Comparison of ENCODE assay signal across 13 cellular contexts in the genomic region with DNA sequence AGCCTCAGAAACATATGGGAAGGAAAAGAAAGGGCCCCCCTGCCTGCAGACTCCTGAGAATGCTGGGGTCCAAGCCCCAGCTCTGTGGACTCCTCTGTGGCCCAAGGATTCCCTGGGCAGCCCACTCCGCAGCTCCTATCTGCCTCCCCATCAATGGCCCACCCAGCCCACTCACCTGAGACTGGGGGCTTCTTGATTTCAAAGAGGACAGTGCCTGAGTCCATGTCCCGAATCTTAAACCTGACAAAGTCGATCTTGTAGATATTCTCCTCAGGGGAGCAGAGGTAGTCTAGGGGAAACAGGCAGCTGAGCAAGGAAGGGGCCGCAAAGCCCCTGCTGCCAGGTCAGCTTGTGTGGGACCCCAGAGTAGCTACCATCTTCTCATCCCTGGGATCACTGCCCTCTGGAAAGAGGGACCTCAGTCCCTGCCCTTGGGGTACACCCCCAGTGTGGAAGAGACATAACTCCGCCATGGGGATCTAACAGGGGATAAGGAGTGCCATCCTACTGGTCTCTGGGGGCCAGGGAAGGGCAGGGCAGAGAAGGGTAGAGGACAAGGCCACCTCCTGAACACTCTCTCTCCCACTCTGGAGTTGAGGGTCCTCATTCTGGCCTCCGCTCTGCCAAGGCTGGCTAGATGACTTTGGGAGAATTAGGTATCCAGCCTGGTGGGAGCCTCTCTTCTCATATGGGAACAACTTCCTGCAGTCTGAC. TPM values are rescaled to one million over a fixed set of nuclear protein-coding genes. Genes with fewer than 3 reads are reported as not detected.
DNase-seq lines count a peak whose midpoint lies in the region; ATAC-seq and TF ChIP-seq lines count a peak whose summit lies in the region.
"Had no signal": no experiment of that assay in that cellular context is flagged by ENCODE, and none has a peak within 500 bp of the region (broad histone marks: within the 10 kb centered on the region; RNA-seq: fewer than 3 reads in every experiment).

No MANE protein-coding gene starts in this region.

- H3K27ac ChIP-seq in A673 (ENCODE audit: low read depth, low read length, poor library complexity, severe bottlenecking), result peak overlapping the region; percentile 56
- H3K27ac ChIP-seq in DOHH2 (ENCODE audit: low read depth, low read length), result no peak overlapping the region

- no TSS peak for BruUV-seq in A673 (replicated peaks; lab: Mats Ljungman, UMichigan)

- H3K4me1 Mint-ChIP-seq in activated T-helper 2 cell treated with anti-CD3 and anti-CD28 coated beads, Interferon-gamma antibody, Interleukin-2, Interleukin-4, amounts not matched to agents 10 μg/mL and 5 μg/mL and 100 μg/mL, durations not matched to agents 14 hours and 24 hours and 36 hours (ENCODE audit: low read depth), result peaks cover 43% of the 10 kb centered on the region
- H3K4me1 Mint-ChIP-seq in naive B cell, result peaks cover 65 to 81% (median 68%) of the 10 kb centered on the region in 3 donors

- H3K27me3 Mint-ChIP-seq in activated T-helper 2 cell treated with anti-CD3 and anti-CD28 coated beads, Interferon-gamma antibody, Interleukin-2, Interleukin-4, amounts not matched to agents 10 μg/mL and 5 μg/mL and 100 μg/mL, durations not matched to agents 14 hours and 24 hours and 36 hours (ENCODE audit: low read depth), result no peaks in the 10 kb centered on the region
- no peaks in the 10 kb centered on the region for H3K27me3 Mint-ChIP-seq in naive B cell

- no peak for ATAC-seq in naive B cell (ENCODE audit: low read depth in 2 of 2)
- ATAC-seq in left lobe of liver, result no peak

- peak overlapping the region; percentile 100 for H3K4me2 ChIP-seq in DOHH2 (ENCODE audit: low read length)

- H3K4me3 ChIP-seq in A673 (ENCODE audit: low read depth, low read length, poor library complexity, severe bottlenecking) (no peak overlapping the region), DOHH2 (ENCODE audit: low read length) (peak overlapping the region; percentile 86), foreskin fibroblast (ENCODE audit: low read depth in 1 of 2, low read length in 2 of 2) (no peak overlapping the region)

- no peak for DNase-seq in A673 (ENCODE audit: low spot score)
- no peak for DNase-seq in activated T-helper 2 cell treated with anti-CD3 and anti-CD28 coated beads, Interferon-gamma antibody, Interleukin-2, Interleukin-4, amounts not matched to agents 10 μg/mL and 5 μg/mL and 100 μg/mL, durations not matched to agents 14 hours and 24 hours and 36 hours (ENCODE audit: low spot score)
- no peak for DNase-seq in naive B cell
- no peak for DNase-seq in foreskin fibroblast
- DNase-seq in foreskin melanocyte, result no peak
- no peak for DNase-seq in NCI-H1417 treated with DMSO at 0.1 percent for 48 hours (lab: John Stamatoyannopoulos, UW)
- DNase-seq in left lobe of liver (ENCODE audit: low spot score), result no peak
- DNase-seq: GF-D8, GOT3 had no signal

- TF ChIP-seq CTCF in A673 (conservative IDR thresholded peaks at IDR 0.05; ENCODE audit: low read depth, low read length) (0 out of 2 replicates have a peak, but pooled peaks have one; percentile 8), DOHH2 (IDR thresholded peaks at IDR 0.05; ENCODE audit: low read depth, low read length, poor library complexity, severe bottlenecking) (peak; percentile 66), foreskin fibroblast (IDR thresholded peaks at IDR 0.05; ENCODE audit: low read depth, low read length) (no peak)

- peaks cover 12% of the 10 kb centered on the region for H3K36me3 Mint-ChIP-seq in activated T-helper 2 cell treated with anti-CD3 and anti-CD28 coated beads, Interferon-gamma antibody, Interleukin-2, Interleukin-4, amounts not matched to agents 10 μg/mL and 5 μg/mL and 100 μg/mL, durations not matched to agents 14 hours and 24 hours and 36 hours (ENCODE audit: low read depth)
- peaks cover 5 to 14% of the 10 kb centered on the region in 2 donors for H3K36me3 Mint-ChIP-seq in naive B cell

- H3K36me3 ChIP-seq in A673 (ENCODE audit: insufficient read depth, low read length, poor library complexity, severe bottlenecking) (peaks cover 12% of the 10 kb centered on the region), DOHH2 (ENCODE audit: control insufficient read depth, low read length) (peaks cover 13% of the 10 kb centered on the region)

- CTCF ChIA-PET in A673 (lab: Charles Lee), result no interaction called here

- H3K27me3 ChIP-seq in A673 (replicated peaks; ENCODE audit: insufficient read depth, low read depth, low read length, poor library complexity) (no peaks in the 10 kb centered on the region), DOHH2 (ENCODE audit: control insufficient read depth, low read length) (no peaks in the 10 kb centered on the region)

- peak overlapping the region; percentile 27 for H3K4me3 Mint-ChIP-seq in activated T-helper 2 cell treated with anti-CD3 and anti-CD28 coated beads, Interferon-gamma antibody, Interleukin-2, Interleukin-4, amounts not matched to agents 10 μg/mL and 5 μg/mL and 100 μg/mL, durations not matched to agents 14 hours and 24 hours and 36 hours (ENCODE audit: low read depth)
- H3K4me3 Mint-ChIP-seq in naive B cell, result peak overlapping the region; percentile 58 to 100 (median 85)

- H3K9me2 ChIP-seq in DOHH2 (replicated peaks; ENCODE audit: control insufficient read depth, low read length), result no peaks in the 10 kb centered on the region

- H4K20me1 ChIP-seq in DOHH2 (ENCODE audit: control insufficient read depth, insufficient read depth, low read depth, low read length), result no peaks in the 10 kb centered on the region

- H3K9me3 Mint-ChIP-seq in activated T-helper 2 cell treated with anti-CD3 and anti-CD28 coated beads, Interferon-gamma antibody, Interleukin-2, Interleukin-4, amounts not matched to agents 10 μg/mL and 5 μg/mL and 100 μg/mL, durations not matched to agents 14 hours and 24 hours and 36 hours, result no peaks in the 10 kb centered on the region
- no peaks in the 10 kb centered on the region for H3K9me3 Mint-ChIP-seq in naive B cell

- peak overlapping the region; percentile 80 for H3K27ac Mint-ChIP-seq in activated T-helper 2 cell treated with anti-CD3 and anti-CD28 coated beads, Interferon-gamma antibody, Interleukin-2, Interleukin-4, amounts not matched to agents 10 μg/mL and 5 μg/mL and 100 μg/mL, durations not matched to agents 14 hours and 24 hours and 36 hours
- peak overlapping the region; percentile 95 to 100 (median 98) for H3K27ac Mint-ChIP-seq in naive B cell

- H3K9me3 ChIP-seq in A673 (ENCODE audit: low read depth, low read length, poor library complexity, severe bottlenecking), result no peaks in the 10 kb centered on the region
- H3K9me3 ChIP-seq in DOHH2 (ENCODE audit: control insufficient read depth, insufficient read depth, low read length), result no peaks in the 10 kb centered on the region

- intact Hi-C loops in A673 (cut with micrococcal nuclease; ENCODE audit: unreplicated experiment), result no loop called here
- intact Hi-C loops in activated T-helper 2 cell treated with anti-CD3 and anti-CD28 coated beads, Interferon-gamma antibody, Interleukin-2, Interleukin-4, amounts not matched to agents 10 μg/mL and 5 μg/mL and 100 μg/mL, durations not matched to agents 14 hours and 24 hours and 36 hours (cut with micrococcal nuclease), result loop anchor here (10.0 kb wide), 1 partner anchor 134 kb away; no protein-coding TSS in a partner anchor

- H3F3A ChIP-seq in DOHH2 (ENCODE audit: control insufficient read depth, insufficient read depth), result 0 out of 2 replicates have a peak, but pooled peaks cover 5% of the 10 kb centered on the region

- peaks cover 29% of the 10 kb centered on the region for H3K4me1 ChIP-seq in A673 (ENCODE audit: insufficient read depth, low read length, poor library complexity, severe bottlenecking)
- peaks cover 59% of the 10 kb centered on the region for H3K4me1 ChIP-seq in DOHH2 (ENCODE audit: control insufficient read depth, low read length)

- peaks cover 12% of the 10 kb centered on the region; the same call in 1 of the 2 replicates for H3K79me2 ChIP-seq in DOHH2 (ENCODE audit: control insufficient read depth, low read length)

- POLR2A ChIA-PET in A673 (lab: Charles Lee; ENCODE audit: low non-redundant PET), result no interaction called here

RNA-seq across cellular contexts. Expression of a gene that starts 3.9 kb away (rescaled TPM):
- total RNA-seq in A673 (2021) (44.6 and 46.8 TPM in 2 replicates), left lobe of liver (14.3 TPM)
- 55.3 and 63.9 TPM in 2 replicates for total RNA-seq in activated T-helper 2 cell treated with anti-CD3 and anti-CD28 coated beads, Interferon-gamma antibody, Interleukin-2, Interleukin-4, amounts not matched to agents 10 μg/mL and 5 μg/mL and 100 μg/mL, durations not matched to agents 14 hours and 24 hours and 36 hours
- 10 to 100 TPM; 69.7 to 93.0 (median 75.3) TPM for polyA plus RNA-seq in naive B cell (ENCODE audit: low read depth in 6 of 6)

RNA-seq across cellular contexts. Expression of a gene that starts 22.8 kb away (rescaled TPM):
- total RNA-seq in A673 (2021) (51.6 and 64.8 TPM in 2 replicates), left lobe of liver (10.1 TPM)
- total RNA-seq in activated T-helper 2 cell treated with anti-CD3 and anti-CD28 coated beads, Interferon-gamma antibody, Interleukin-2, Interleukin-4, amounts not matched to agents 10 μg/mL and 5 μg/mL and 100 μg/mL, durations not matched to agents 14 hours and 24 hours and 36 hours, result 65.1 and 70.9 TPM in 2 replicates
- 10 to 100 TPM; 31.3 to 61.7 (median 46.0) TPM for polyA plus RNA-seq in naive B cell (ENCODE audit: low read depth in 6 of 6)

RNA-seq across cellular contexts. Expression of a gene that starts 28.1 kb away (rescaled TPM):
- total RNA-seq in A673 (2021), result 9.7 and 12.0 TPM in 2 replicates
- 95.0 and 95.7 TPM in 2 replicates for total RNA-seq in activated T-helper 2 cell treated with anti-CD3 and anti-CD28 coated beads, Interferon-gamma antibody, Interleukin-2, Interleukin-4, amounts not matched to agents 10 μg/mL and 5 μg/mL and 100 μg/mL, durations not matched to agents 14 hours and 24 hours and 36 hours
- 10 to 100 TPM; 30.6 to 67.9 (median 48.3) TPM for polyA plus RNA-seq in naive B cell (ENCODE audit: low read depth in 6 of 6)
- 46.8 TPM for total RNA-seq in left lobe of liver

RNA-seq across cellular contexts. Expression of a gene that starts 42.4 kb away (rescaled TPM):
- total RNA-seq in A673 (2021) (not detected in 2 replicates), left lobe of liver (not detected)
- total RNA-seq in activated T-helper 2 cell treated with anti-CD3 and anti-CD28 coated beads, Interferon-gamma antibody, Interleukin-2, Interleukin-4, amounts not matched to agents 10 μg/mL and 5 μg/mL and 100 μg/mL, durations not matched to agents 14 hours and 24 hours and 36 hours, result not detected in 2 replicates
- not detected for polyA plus RNA-seq in naive B cell (ENCODE audit: low read depth in 6 of 6)
- total RNA-seq: dermis blood vessel endothelial cell, fibroblast of villous mesenchyme, renal cortical epithelial cell had no signal

RNA-seq across cellular contexts. Expression of a gene that starts 50.3 kb away (rescaled TPM):
- 213 and 219 TPM in 2 replicates for total RNA-seq in A673 (2021)
- 92.5 and 98.8 TPM in 2 replicates for total RNA-seq in activated T-helper 2 cell treated with anti-CD3 and anti-CD28 coated beads, Interferon-gamma antibody, Interleukin-2, Interleukin-4, amounts not matched to agents 10 μg/mL and 5 μg/mL and 100 μg/mL, durations not matched to agents 14 hours and 24 hours and 36 hours
- polyA plus RNA-seq in naive B cell (ENCODE audit: low read depth in 6 of 6), result 1 to 10 TPM in 1 of 6 donors, under 1 TPM in 4, not detected in 1; 0.26 to 1.1 (median 0.62) TPM
- total RNA-seq in left lobe of liver, result 8.8 TPM
